24 cellular contexts compared by ENCODE assay signal in genomic region chr7:7964250-7964649, GRCh38.
"Had no signal": no experiment of that assay in that cellular context is flagged by ENCODE, and none has a peak within 500 bp of the region (broad histone marks: within the 10 kb centered on the region; RNA-seq: fewer than 3 reads in every experiment).

No MANE protein-coding gene starts in this region.

- H3K4me1 ChIP-seq: lower lobe of right lung, psoas muscle, sigmoid colon, vagina had no signal

- H3K27me3 ChIP-seq: gastrocnemius medialis, ovary, sigmoid colon, stomach, thyroid gland, vagina had no signal

- H3K27ac ChIP-seq: epithelial cell of prostate, gastrocnemius medialis, lower lobe of right lung, ovary, psoas muscle, sigmoid colon, stomach, thyroid gland, vagina had no signal

- H3K27ac Mint-ChIP-seq: endodermal cell; natural killer cell; stimulated activated effector memory CD8-positive, alpha-beta T cell treated with anti-CD3 and anti-CD28 coated beads, Interleukin-12 subunit alpha, Interleukin-12 subunit beta, amount 100 ng/mL, for 72 hours had no signal

- DNase-seq: effector CD8-positive, alpha-beta T cell; endodermal cell; foreskin fibroblast; gastrocnemius medialis; head of caudate nucleus; left ventricle myocardium superior; lower lobe of right lung; natural killer cell; occipital lobe; ovary; posterior cingulate gyrus; psoas muscle; right cardiac atrium; sigmoid colon; stimulated activated CD4-positive, alpha-beta T cell treated with anti-CD3 and anti-CD28 coated beads, Interleukin-2, amount 100 ng/mL, for 24 hours; stimulated activated CD4-positive, alpha-beta T cell treated with anti-CD3 and anti-CD28 coated beads, Interleukin-4, amount 100 ng/mL, for 24 hours; stimulated activated naive CD4-positive, alpha-beta T cell treated with Interleukin-2 at 50 U/mL for 16 hours; stomach; thyroid gland; trophoblast cell had no signal

- ATAC-seq: esophagus mucosa; gastrocnemius medialis; left ventricle myocardium superior; lower lobe of right lung; natural killer cell; psoas muscle; right cardiac atrium; stimulated activated effector memory CD8-positive, alpha-beta T cell treated with anti-CD3 and anti-CD28 coated beads, Interleukin-12 subunit alpha, Interleukin-12 subunit beta, amount 100 ng/mL, for 72 hours had no signal

- H3K4me3 ChIP-seq: gastrocnemius medialis, lower lobe of right lung, ovary, psoas muscle, sigmoid colon, stomach, thyroid gland, vagina had no signal

- H3K4me3 Mint-ChIP-seq: endodermal cell; natural killer cell; stimulated activated effector memory CD8-positive, alpha-beta T cell treated with anti-CD3 and anti-CD28 coated beads, Interleukin-12 subunit alpha, Interleukin-12 subunit beta, amount 100 ng/mL, for 72 hours had no signal

- H3K36me3 ChIP-seq: gastrocnemius medialis, lower lobe of right lung, ovary, sigmoid colon, stomach, thyroid gland, vagina had no signal

- H3K9me3 ChIP-seq: gastrocnemius medialis, lower lobe of right lung, ovary, psoas muscle, sigmoid colon, stomach, thyroid gland, vagina had no signal

- H3K9me3 Mint-ChIP-seq: endodermal cell; natural killer cell; stimulated activated effector memory CD8-positive, alpha-beta T cell treated with anti-CD3 and anti-CD28 coated beads, Interleukin-12 subunit alpha, Interleukin-12 subunit beta, amount 100 ng/mL, for 72 hours had no signal
